9 cellular contexts compared by ENCODE assay signal in the genomic region with DNA sequence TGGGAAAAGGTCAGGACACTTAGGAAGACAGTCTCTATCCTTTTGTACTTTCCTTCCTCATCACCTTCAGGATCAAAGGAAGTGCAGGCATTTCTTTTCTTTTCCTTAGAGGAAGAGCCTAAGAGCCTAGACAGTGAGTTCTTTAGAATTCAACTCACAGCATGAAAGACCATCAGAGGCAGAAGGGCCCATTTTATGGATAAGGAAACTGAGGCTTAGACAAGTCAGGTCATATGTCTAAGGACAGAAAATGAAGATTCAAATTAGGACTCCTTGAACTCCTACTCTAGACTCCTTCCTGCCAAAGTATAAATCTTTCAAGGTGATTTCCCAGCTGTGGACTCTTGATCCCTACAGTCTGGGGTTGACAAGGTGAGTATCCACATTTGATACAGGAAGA. TPM values are rescaled to one million over a fixed set of nuclear protein-coding genes. Genes with fewer than 3 reads are reported as not detected.
"Had no signal": no experiment of that assay in that cellular context is flagged by ENCODE, and none has a peak within 500 bp of the region (broad histone marks: within the 10 kb centered on the region; RNA-seq: fewer than 3 reads in every experiment).

No MANE protein-coding gene starts in this region.

- DNase-seq: GDM1, GF-D8 had no signal

- H3K4me3 ChIP-seq: GM12878 had no signal

- FAIRE-seq: G401.6, GM12878, GM12891, GM12892, GM18507, GM19239 had no signal

- ATAC-seq: GM12878 had no signal

RNA-seq across cellular contexts. Expression of a gene that starts 41.1 kb away (rescaled TPM):
- total RNA-seq: G401 had no signal
